In the genomic region with DNA sequence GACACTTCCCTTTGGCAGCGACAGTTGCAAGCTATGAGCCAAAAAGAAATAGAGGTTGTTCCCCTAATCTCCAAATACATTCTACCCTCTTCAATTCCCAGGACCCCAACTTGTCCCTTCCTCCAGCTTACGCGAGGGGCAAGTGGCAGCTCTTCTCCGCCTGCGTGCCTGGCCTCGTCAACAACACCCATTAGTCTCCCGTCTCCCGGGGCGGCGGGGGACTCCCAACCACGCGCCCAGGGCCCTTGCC, we compare ENCODE assay signal across 8 cellular contexts. TPM values are rescaled to one million over a fixed set of nuclear protein-coding genes. Genes with fewer than 3 reads are reported as not detected.
A peak's percentile ranks its signal among the peaks of the same experiment; 100 is the strongest.
DNase-seq lines count a peak whose midpoint lies in the region; FAIRE-seq and TF ChIP-seq lines count a peak whose summit lies in the region.

No MANE protein-coding gene starts in this region.

- peak overlapping the region in 1 of 2 donors; percentile 47 for H3K9ac ChIP-seq in kidney (ENCODE audit: low read length in 2 of 2)

- no peak for FAIRE-seq in kidney (lab: Jason Lieb, UNC)

- H3K9me3 Mint-ChIP-seq in T-helper 1 cell treated with Interleukin-12 subunit alpha and Interleukin-12 subunit beta and Interleukin-4 antibody, amounts not matched to agents 30 μg/mL and 1 μg/mL, for 36 hours = no peaks in the 10 kb centered on the region

- peaks cover 16% of the 10 kb centered on the region for H3K36me3 Mint-ChIP-seq in T-helper 1 cell treated with Interleukin-12 subunit alpha and Interleukin-12 subunit beta and Interleukin-4 antibody, amounts not matched to agents 30 μg/mL and 1 μg/mL, for 36 hours (ENCODE audit: low read depth)

- H3K36me3 ChIP-seq in kidney (ENCODE audit: control insufficient read depth in 1 of 2, insufficient read depth in 2 of 2, low read length in 2 of 2) (no peaks in the 10 kb centered on the region), SJCRH30 (peaks cover 4% of the 10 kb centered on the region; the same call in 1 of the 2 replicates)

- intact Hi-C loops in kidney (cut with DNase I) = no loop called here

- H3K4me1 ChIP-seq in kidney (ENCODE audit: control insufficient read depth in 1 of 2, insufficient read depth in 1 of 2, low read depth in 1 of 2, low read length in 2 of 2) = peaks cover 8% of the 10 kb centered on the region in 2 donors
- H3K4me1 ChIP-seq in SJCRH30 = peaks cover 16% of the 10 kb centered on the region; the same call in 1 of the 2 replicates

- TF ChIP-seq CTCF in kidney (IDR thresholded peaks at IDR 0.05; ENCODE audit: borderline replicate concordance, extremely low read depth, insufficient read depth) = no peak

- WGBS in adipose tissue, 3 donors = 1 to 3% (median 1%) methylated on average over 12 of the region's 12 CpGs

- H3K27ac Mint-ChIP-seq in T-helper 1 cell treated with Interleukin-12 subunit alpha and Interleukin-12 subunit beta and Interleukin-4 antibody, amounts not matched to agents 30 μg/mL and 1 μg/mL, for 36 hours = peak overlapping the region; percentile 42

- H3K4me3 ChIP-seq in kidney (ENCODE audit: low read length in 2 of 2) = peak overlapping the region; percentile 57 to 63
- no peak overlapping the region for H3K4me3 ChIP-seq in SJCRH30

- peak overlapping the region; percentile 61 for H3K4me3 Mint-ChIP-seq in T-helper 1 cell treated with Interleukin-12 subunit alpha and Interleukin-12 subunit beta and Interleukin-4 antibody, amounts not matched to agents 30 μg/mL and 1 μg/mL, for 36 hours

- H3K9me3 ChIP-seq in kidney (ENCODE audit: control insufficient read depth in 1 of 2, low read length in 2 of 2) = no peaks in the 10 kb centered on the region
- H3K9me3 ChIP-seq in SJCRH30 (replicated peaks) = no peaks in the 10 kb centered on the region

- H3K27me3 ChIP-seq in SJCRH30 = no peaks in the 10 kb centered on the region

- H3K27me3 Mint-ChIP-seq in T-helper 1 cell treated with Interleukin-12 subunit alpha and Interleukin-12 subunit beta and Interleukin-4 antibody, amounts not matched to agents 30 μg/mL and 1 μg/mL, for 36 hours (ENCODE audit: low read depth) = peaks cover 37% of the 10 kb centered on the region

- peaks cover 30% of the 10 kb centered on the region for H3K4me1 Mint-ChIP-seq in T-helper 1 cell treated with Interleukin-12 subunit alpha and Interleukin-12 subunit beta and Interleukin-4 antibody, amounts not matched to agents 30 μg/mL and 1 μg/mL, for 36 hours (ENCODE audit: low read depth)

- DNase-seq in T-helper 1 cell (no peak), kidney (no peak), substantia nigra (lab: John Stamatoyannopoulos, UW) (peak in 1 of 49 donors; percentile 40), medulla oblongata (ENCODE audit: extremely low spot score) (no peak), SJCRH30 (no peak), cerebellar nuclear complex (lab: John Stamatoyannopoulos, UW) (no peak)

- H3K27ac ChIP-seq in adipose tissue (ENCODE audit: low read depth, low read length) (peak overlapping the region; percentile 95), kidney (ENCODE audit: low read depth in 2 of 2, low read length in 2 of 2) (peak overlapping the region; percentile 83 to 84), substantia nigra (ENCODE audit: low read depth, low read length, poor library complexity, severe bottlenecking) (peak overlapping the region; percentile 91), SJCRH30 (no peak overlapping the region)

RNA-seq across cellular contexts. Expression of a gene that starts 0.5 kb away (rescaled TPM):
- polyA plus RNA-seq in adipose tissue (10 to 100 TPM; 41.6 to 67.0 (median 52.7) TPM), kidney (ENCODE audit: insufficient read depth, low read depth, low replicate concordance) (86.9 TPM)
- total RNA-seq in kidney = 78.7 TPM
- 163 and 169 TPM in 2 replicates for total RNA-seq in SJCRH30 (2014; rRNA removed; shearing (Covaris generic))
